Comparison of ENCODE assay signal across 12 cellular contexts in the genomic region with DNA sequence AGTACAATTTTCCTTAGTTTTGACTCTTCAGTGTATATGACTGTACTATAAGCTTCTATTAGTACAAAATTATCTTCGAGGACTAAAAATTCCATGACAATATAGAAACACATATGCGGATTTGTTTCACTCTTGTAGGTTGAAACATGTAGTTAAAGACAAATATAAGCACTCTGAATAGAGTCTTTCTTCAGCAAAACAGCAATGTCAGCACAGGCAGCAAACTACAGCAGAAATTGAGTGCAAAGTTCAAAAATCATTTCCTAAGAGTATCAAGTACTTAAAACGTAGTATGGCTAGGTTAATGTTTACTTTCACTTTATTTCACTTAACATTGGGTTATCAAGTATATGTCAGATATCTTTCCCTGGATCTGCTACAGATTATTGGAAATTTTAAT.
"Had no signal": no experiment of that assay in that cellular context is flagged by ENCODE, and none has a peak within 500 bp of the region (broad histone marks: within the 10 kb centered on the region; RNA-seq: fewer than 3 reads in every experiment).

No MANE protein-coding gene starts in this region.

- DNase-seq: activated B cell treated with CpG ODN at 0.5 μM for 24 hours; activated CD4-positive, alpha-beta T cell treated with anti-CD3 and anti-CD28 coated beads, Interleukin-2, amount 10 ng/mL, durations not matched to agents 24 days and 14 days; activated CD8-positive, alpha-beta memory T cell treated with anti-CD3 and anti-CD28 coated beads for 24 hours; activated naive CD4-positive, alpha-beta T cell treated with Interleukin-2 at 50 U/mL for 16 hours; adrenal gland; endodermal cell; left ventricle myocardium superior; T-helper 17 cell; tibial artery had no signal

- H3K36me3 ChIP-seq: adrenal gland, right atrium auricular region, tibial artery had no signal

- H3K27me3 ChIP-seq: adrenal gland, right atrium auricular region, tibial artery had no signal

- H3K9me3 ChIP-seq: adrenal gland, right atrium auricular region, tibial artery had no signal

- ATAC-seq: left ventricle myocardium superior; stimulated activated effector memory CD8-positive, alpha-beta T cell treated with anti-CD3 and anti-CD28 coated beads, Interleukin-12 subunit alpha, Interleukin-12 subunit beta, amount 100 ng/mL, for 72 hours; T-helper 17 cell had no signal

- H3K27ac ChIP-seq: adrenal gland, right atrium auricular region, tibial artery had no signal

- H3K4me1 ChIP-seq: right atrium auricular region, tibial artery had no signal

- H3K4me3 ChIP-seq: adrenal gland, right atrium auricular region, smooth muscle cell, tibial artery had no signal
